In genomic region chr2:59150430-59150829, GRCh38 we compare ENCODE assay signal across 31 cellular contexts.
"Had no signal": no experiment of that assay in that cellular context is flagged by ENCODE, and none has a peak within 500 bp of the region (broad histone marks: within the 10 kb centered on the region; RNA-seq: fewer than 3 reads in every experiment).

No MANE protein-coding gene starts in this region.

- H3K27me3 ChIP-seq: brain microvascular endothelial cell, esophagus muscularis mucosa, hepatocyte, ovary, spleen, testis, transverse colon, uterus had no signal

- DNase-seq: activated CD4-positive, alpha-beta memory T cell treated with anti-CD3 and anti-CD28 coated beads for 36 hours; activated CD4-positive, alpha-beta T cell treated with anti-CD3 and anti-CD28 coated beads for 48 hours; activated CD8-positive, alpha-beta memory T cell treated with anti-CD3 and anti-CD28 coated beads, Interleukin-2, amount 50 U/mL, for 4 hours; activated gamma-delta T cell treated with Interleukin-2 at 50 U/mL for 16 hours; activated naive CD4-positive, alpha-beta T cell treated with anti-CD3 and anti-CD28 coated beads, Interleukin-2, amount 50 U/mL, for 16 hours; activated T-cell treated with anti-CD3 and anti-CD28 coated beads, Interleukin-2, amount 50 U/mL, for 24 hours; amniotic stem cell; brain microvascular endothelial cell; central memory CD4-positive, alpha-beta T cell; endodermal cell; left cardiac atrium; left ventricle myocardium superior; midbrain; naive thymus-derived CD4-positive, alpha-beta T cell; ovary; spleen; stimulated activated naive CD8-positive, alpha-beta T cell treated with anti-CD3 and anti-CD28 coated beads, Interleukin-15, Interleukin-2, amounts not matched to agents 100 U/mL and 50 U/mL, for 24 hours; T-helper 9 cell; testis; transverse colon; uterus; WERI-Rb-1 had no signal

- H3K4me1 ChIP-seq: esophagus muscularis mucosa, gastroesophageal sphincter, spleen, testis, transverse colon, uterus had no signal

- H3K36me3 ChIP-seq: brain microvascular endothelial cell, esophagus muscularis mucosa, gastroesophageal sphincter, ovary, spleen, transverse colon, uterus, WERI-Rb-1 had no signal

- FAIRE-seq: astrocyte, keratinocyte had no signal

- H3K4me3 ChIP-seq: esophagus muscularis mucosa, gastroesophageal sphincter, hepatocyte, ovary, spleen, testis, transverse colon, uterus had no signal

- H3K27ac ChIP-seq: brain microvascular endothelial cell, esophagus muscularis mucosa, gastroesophageal sphincter, hepatocyte, ovary, spleen, testis, transverse colon, uterus, WERI-Rb-1 had no signal

- H3K27me3 Mint-ChIP-seq: activated CD4-positive, alpha-beta memory T cell treated with anti-CD3 and anti-CD28 coated beads for 36 hours; activated T-helper 17 cell treated with anti-CD3 and anti-CD28 coated beads, Interleukin-2, amount 50 U/mL, for 72 hours; dendritic cell treated with granulocyte-macrophage colony-stimulating factor and Interleukin-4, amounts not matched to agents 40 ng/mL and 50 ng/mL, for 4 days; naive thymus-derived CD4-positive, alpha-beta T cell; progenitor cell of endocrine pancreas had no signal

- H3K36me3 Mint-ChIP-seq: activated CD4-positive, alpha-beta memory T cell treated with anti-CD3 and anti-CD28 coated beads for 36 hours; naive thymus-derived CD4-positive, alpha-beta T cell had no signal

- H3K4me1 Mint-ChIP-seq: activated T-helper 17 cell treated with anti-CD3 and anti-CD28 coated beads, Interleukin-2, amount 50 U/mL, for 72 hours; naive thymus-derived CD4-positive, alpha-beta T cell had no signal

- H3K4me2 ChIP-seq: hepatocyte had no signal

- H3K4me3 Mint-ChIP-seq: activated CD4-positive, alpha-beta memory T cell treated with anti-CD3 and anti-CD28 coated beads for 36 hours; activated T-cell treated with anti-CD3 and anti-CD28 coated beads, Interleukin-2, amount 50 U/mL, for 24 hours; activated T-helper 17 cell treated with anti-CD3 and anti-CD28 coated beads, Interleukin-2, amount 50 U/mL, for 72 hours; dendritic cell treated with granulocyte-macrophage colony-stimulating factor and Interleukin-4, amounts not matched to agents 40 ng/mL and 50 ng/mL, for 4 days; endodermal cell; naive thymus-derived CD4-positive, alpha-beta T cell; T-helper 1 cell treated with Interleukin-12 subunit alpha and Interleukin-12 subunit beta and Interleukin-4 antibody, amounts not matched to agents 30 μg/mL and 1 μg/mL, for 36 hours had no signal

- H3K27ac Mint-ChIP-seq: activated CD4-positive, alpha-beta memory T cell treated with anti-CD3 and anti-CD28 coated beads for 36 hours; activated T-cell treated with anti-CD3 and anti-CD28 coated beads, Interleukin-2, amount 50 U/mL, for 24 hours; activated T-helper 17 cell treated with anti-CD3 and anti-CD28 coated beads, Interleukin-2, amount 50 U/mL, for 72 hours; dendritic cell treated with granulocyte-macrophage colony-stimulating factor and Interleukin-4, amounts not matched to agents 40 ng/mL and 50 ng/mL, for 4 days; endodermal cell; naive thymus-derived CD4-positive, alpha-beta T cell; progenitor cell of endocrine pancreas; T-helper 1 cell treated with Interleukin-12 subunit alpha and Interleukin-12 subunit beta and Interleukin-4 antibody, amounts not matched to agents 30 μg/mL and 1 μg/mL, for 36 hours had no signal

- H3K79me2 ChIP-seq: hepatocyte had no signal

- H3K9me3 ChIP-seq: esophagus muscularis mucosa, gastroesophageal sphincter, ovary, spleen, testis, transverse colon, uterus had no signal

- H3K9me3 Mint-ChIP-seq: activated CD4-positive, alpha-beta memory T cell treated with anti-CD3 and anti-CD28 coated beads for 36 hours; activated T-cell treated with anti-CD3 and anti-CD28 coated beads, Interleukin-2, amount 50 U/mL, for 24 hours; activated T-helper 17 cell treated with anti-CD3 and anti-CD28 coated beads, Interleukin-2, amount 50 U/mL, for 72 hours; dendritic cell treated with granulocyte-macrophage colony-stimulating factor and Interleukin-4, amounts not matched to agents 40 ng/mL and 50 ng/mL, for 4 days; endodermal cell; T-helper 1 cell treated with Interleukin-12 subunit alpha and Interleukin-12 subunit beta and Interleukin-4 antibody, amounts not matched to agents 30 μg/mL and 1 μg/mL, for 36 hours had no signal
